Comparison of ENCODE assay signal across 1 cellular context in the genomic region with DNA sequence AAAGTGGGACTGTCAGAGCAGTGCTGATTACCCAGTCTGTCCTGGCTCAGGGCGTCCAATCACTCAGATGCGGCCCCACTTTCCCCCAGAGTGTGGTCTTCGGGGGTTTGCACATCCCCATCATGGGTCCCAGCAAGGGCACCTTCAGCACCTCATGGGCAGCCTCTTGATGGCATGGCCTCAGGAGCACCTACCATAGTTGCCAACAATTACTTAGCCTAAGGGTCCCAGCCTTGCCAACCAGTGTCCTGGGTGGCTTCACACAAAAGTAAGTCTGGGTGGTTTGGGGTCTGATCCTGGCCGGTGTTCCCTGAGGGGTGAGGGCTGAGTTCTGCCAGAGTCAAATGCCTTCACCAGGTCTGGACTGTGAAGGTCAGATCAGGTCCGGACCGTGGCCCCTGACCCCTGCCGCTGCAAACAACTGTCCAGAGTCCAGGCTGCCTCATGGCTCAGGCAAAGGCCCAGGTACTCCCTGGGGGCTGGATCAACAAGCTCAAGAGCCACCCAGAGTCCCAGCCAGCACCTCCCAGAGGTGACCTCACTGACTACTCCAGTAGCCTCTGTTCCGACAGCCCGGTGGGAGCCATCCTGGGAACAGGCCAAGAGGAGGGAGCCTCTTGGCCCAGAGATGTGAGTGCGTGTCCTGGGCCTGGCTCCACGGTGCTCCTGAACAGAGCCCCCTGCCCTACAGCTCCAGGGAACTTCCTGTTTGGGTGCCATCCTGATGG.
A peak's percentile ranks its signal among the peaks of the same experiment; 100 is the strongest.
TF ChIP-seq lines count a peak whose summit lies in the region.

No MANE protein-coding gene starts in this region.

TF ChIP-seq in HepG2, 621 proteins besides CTCF, POLR2A, EP300 and RAD21 (continued from another document and continues in another):
- TF ChIP-seq AFF4 (CRISPR knock-in tag; IDR thresholded peaks at IDR 0.05) (no peak), ZNF709 (CRISPR knock-in tag; IDR thresholded peaks at IDR 0.05) (no peak), HDAC6 (IDR thresholded peaks at IDR 0.05; ENCODE audit: low read depth, low read length) (no peak), ZNF282 (IDR thresholded peaks at IDR 0.05; ENCODE audit: partially characterized antibody) (no peak), NCOA1 (CRISPR knock-in tag; IDR thresholded peaks at IDR 0.05) (no peak), ZNF652 (CRISPR knock-in tag; IDR thresholded peaks at IDR 0.05; ENCODE audit: borderline replicate concordance, low read depth) (no peak), CREB1 (IDR thresholded peaks at IDR 0.05) (no peak), CREB1 (CRISPR knock-in tag; IDR thresholded peaks at IDR 0.05) (no peak), ATF2 (CRISPR knock-in tag; IDR thresholded peaks at IDR 0.05) (peak; percentile 57; the same call in 1 of the 2 replicates), ZNF878 (CRISPR knock-in tag; IDR thresholded peaks at IDR 0.05) (no peak), NPAS2 (CRISPR knock-in tag; IDR thresholded peaks at IDR 0.05; ENCODE audit: borderline replicate concordance) (no peak), PLRG1 (conservative IDR thresholded peaks at IDR 0.05) (no peak), TFDP2 (CRISPR knock-in tag; IDR thresholded peaks at IDR 0.05) (no peak), HNRNPH1 (optimal IDR thresholded peaks at IDR 0.05; ENCODE audit: low read depth, low read length) (no peak), ZNF441 (CRISPR knock-in tag; IDR thresholded peaks at IDR 0.05; ENCODE audit: borderline replicate concordance) (no peak), ARID2 (CRISPR knock-in tag; IDR thresholded peaks at IDR 0.05; ENCODE audit: borderline replicate concordance) (peak; percentile 44; the same call in 1 of the 2 replicates), ZNF619 (CRISPR knock-in tag; IDR thresholded peaks at IDR 0.05) (0 out of 2 replicates have a peak, but pooled peaks have one; percentile 48), PRDM10 (CRISPR knock-in tag; IDR thresholded peaks at IDR 0.05; ENCODE audit: low read depth) (no peak), ZSCAN25 (CRISPR knock-in tag; IDR thresholded peaks at IDR 0.05) (no peak), ZNF558 (CRISPR knock-in tag; IDR thresholded peaks at IDR 0.05; ENCODE audit: borderline replicate concordance) (peak; percentile 72; the same call in 1 of the 2 replicates), ZNF205 (CRISPR knock-in tag; IDR thresholded peaks at IDR 0.05) (peak; percentile 28; the same call in 1 of the 2 replicates), NFKBIZ (CRISPR knock-in tag; IDR thresholded peaks at IDR 0.05) (no peak), ZFP37 (CRISPR knock-in tag; IDR thresholded peaks at IDR 0.05; ENCODE audit: borderline replicate concordance) (no peak), ZNF768 (CRISPR knock-in tag; IDR thresholded peaks at IDR 0.05) (peak; percentile 50; the same call in 1 of the 2 replicates), SMAD9 (CRISPR knock-in tag; IDR thresholded peaks at IDR 0.05) (no peak), TFAP4 (IDR thresholded peaks at IDR 0.05; ENCODE audit: borderline replicate concordance, low read depth) (no peak; the same call in 1 of the 2 replicates), BORCS8-MEF2B (CRISPR knock-in tag; IDR thresholded peaks at IDR 0.05) (peak; percentile 72; the same call in 1 of the 2 replicates), ZNF788 (CRISPR knock-in tag; IDR thresholded peaks at IDR 0.05; ENCODE audit: borderline replicate concordance) (peak; percentile 50; the same call in 1 of the 2 replicates), AKAP8 (CRISPR knock-in tag; IDR thresholded peaks at IDR 0.05) (no peak), ZNF83 (CRISPR knock-in tag; IDR thresholded peaks at IDR 0.05; ENCODE audit: borderline replicate concordance) (no peak), TRAFD1 (CRISPR knock-in tag; IDR thresholded peaks at IDR 0.05; ENCODE audit: borderline replicate concordance) (no peak), ARNTL (CRISPR knock-in tag; IDR thresholded peaks at IDR 0.05) (peak; percentile 49; the same call in 1 of the 2 replicates), XRCC5 (optimal IDR thresholded peaks at IDR 0.05; ENCODE audit: low read length) (peak; percentile 56), NKX3-1 (CRISPR knock-in tag; IDR thresholded peaks at IDR 0.05) (no peak), ZNF350 (CRISPR knock-in tag; IDR thresholded peaks at IDR 0.05; ENCODE audit: borderline replicate concordance, low read depth) (peak; percentile 66; the same call in 1 of the 2 replicates), ZNF274 (CRISPR knock-in tag; IDR thresholded peaks at IDR 0.05) (no peak), TFDP1 (CRISPR knock-in tag; IDR thresholded peaks at IDR 0.05; ENCODE audit: borderline replicate concordance) (no peak), SP140L (CRISPR knock-in tag; IDR thresholded peaks at IDR 0.05; ENCODE audit: borderline replicate concordance) (no peak), MAFK (conservative IDR thresholded peaks at IDR 0.05 in 1 of 2, IDR thresholded peaks at IDR 0.05 in 1 of 2; ENCODE audit: low read length in 2 of 2) (no peak), NFRKB (IDR thresholded peaks at IDR 0.05) (no peak), SNAPC5 (CRISPR knock-in tag; IDR thresholded peaks at IDR 0.05; ENCODE audit: borderline replicate concordance) (no peak), ZBTB10 (CRISPR knock-in tag; IDR thresholded peaks at IDR 0.05; ENCODE audit: borderline replicate concordance) (0 out of 2 replicates have a peak, but pooled peaks have one; percentile 23)
- TF ChIP-seq, protein P1, sequence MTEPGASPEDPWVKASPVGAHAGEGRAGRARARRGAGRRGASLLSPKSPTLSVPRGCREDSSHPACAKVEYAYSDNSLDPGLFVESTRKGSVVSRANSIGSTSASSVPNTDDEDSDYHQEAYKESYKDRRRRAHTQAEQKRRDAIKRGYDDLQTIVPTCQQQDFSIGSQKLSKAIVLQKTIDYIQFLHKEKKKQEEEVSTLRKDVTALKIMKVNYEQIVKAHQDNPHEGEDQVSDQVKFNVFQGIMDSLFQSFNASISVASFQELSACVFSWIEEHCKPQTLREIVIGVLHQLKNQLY (CRISPR knock-in tag; IDR thresholded peaks at IDR 0.05) = no peak
